Comparison of ENCODE assay signal across 15 cellular contexts in genomic region chr3:294096-294495, GRCh38.
A peak's percentile ranks its signal among the peaks of the same experiment; 100 is the strongest.
DNase-seq lines count a peak whose midpoint lies in the region; ATAC-seq and TF ChIP-seq lines count a peak whose summit lies in the region.
"Had no signal": no experiment of that assay in that cellular context is flagged by ENCODE, and none has a peak within 500 bp of the region (broad histone marks: within the 10 kb centered on the region; RNA-seq: fewer than 3 reads in every experiment).

No MANE protein-coding gene starts in this region.

- no peaks in the 10 kb centered on the region for H3K9me3 ChIP-seq in CD8-positive, alpha-beta T cell (ENCODE audit: low read length)
- H3K9me3 ChIP-seq: BLaER1 treated with 17β-estradiol and CSF1 and Interleukin-3, amounts not matched to agents 10 nM and 100 nM; HAP-1 had no signal

- CTCF ChIA-PET in activated CD8-positive, alpha-beta T cell treated with anti-CD3 and anti-CD28 coated beads for 36 hours (lab: Charles Lee), result no interaction called here
- CTCF ChIA-PET in CD8-positive, alpha-beta T cell (lab: Charles Lee), result no interaction called here

- H3K4me1 Mint-ChIP-seq in activated CD8-positive, alpha-beta T cell treated with anti-CD3 and anti-CD28 coated beads for 36 hours (ENCODE audit: low read depth), result no peaks in the 10 kb centered on the region
- no peaks in the 10 kb centered on the region for H3K4me1 Mint-ChIP-seq in CD8-positive, alpha-beta T cell (ENCODE audit: low read depth)

- intact Hi-C loops in activated CD8-positive, alpha-beta T cell treated with anti-CD3 and anti-CD28 coated beads for 36 hours (cut with micrococcal nuclease), result no loop called here
- intact Hi-C loops in CD8-positive, alpha-beta T cell (cut with DNase I, micrococcal nuclease), result no loop called here

- peak; percentile 39 for DNase-seq in NCI-H748 (lab: John Stamatoyannopoulos, UW; ENCODE audit: unreplicated experiment)
- no peak for DNase-seq in NCI-H748 treated with DMSO at 0.1 percent for 48 hours (lab: John Stamatoyannopoulos, UW)
- peak; percentile 82 for DNase-seq in NCI-H2029 treated with DMSO at 0.1 percent for 48 hours (lab: John Stamatoyannopoulos, UW)
- DNase-seq in activated CD8-positive, alpha-beta T cell treated with anti-CD3 and anti-CD28 coated beads for 36 hours, result no peak
- no peak for DNase-seq in NOMO-1 treated with DMSO at 0.1 percent for 48 hours (lab: John Stamatoyannopoulos, UW; ENCODE audit: unreplicated experiment)
- DNase-seq in CD8-positive, alpha-beta T cell, result no peak
- DNase-seq in NCI-H1417 (lab: John Stamatoyannopoulos, UW), result no peak
- DNase-seq: NCI-H1436, NCI-H2107, NCI-H345, NCI-H774 had no signal

- no peak overlapping the region for H3K4me3 Mint-ChIP-seq in activated CD8-positive, alpha-beta T cell treated with anti-CD3 and anti-CD28 coated beads for 36 hours
- H3K4me3 Mint-ChIP-seq in CD8-positive, alpha-beta T cell, result no peak overlapping the region

- POLR2A ChIA-PET in activated CD8-positive, alpha-beta T cell treated with anti-CD3 and anti-CD28 coated beads for 36 hours (lab: Charles Lee), result no interaction called here
- POLR2A ChIA-PET in CD8-positive, alpha-beta T cell (lab: Charles Lee), result no interaction called here

- H3K4me1 ChIP-seq in CD8-positive, alpha-beta T cell (ENCODE audit: insufficient read depth, low read length), result no peaks in the 10 kb centered on the region
- H3K4me1 ChIP-seq: HAP-1 had no signal

- no peaks in the 10 kb centered on the region for H3K27me3 Mint-ChIP-seq in activated CD8-positive, alpha-beta T cell treated with anti-CD3 and anti-CD28 coated beads for 36 hours
- no peaks in the 10 kb centered on the region for H3K27me3 Mint-ChIP-seq in CD8-positive, alpha-beta T cell (ENCODE audit: low read depth)

- ATAC-seq in esophagus mucosa, result peak; percentile 93
- no peak for ATAC-seq in activated CD8-positive, alpha-beta T cell treated with anti-CD3 and anti-CD28 coated beads for 36 hours
- ATAC-seq in CD8-positive, alpha-beta T cell, result no peak
- ATAC-seq: Right ventricle myocardium inferior had no signal

- H3K27me3 ChIP-seq in CD8-positive, alpha-beta T cell (ENCODE audit: insufficient read depth, low read length), result no peaks in the 10 kb centered on the region
- H3K27me3 ChIP-seq: BLaER1 treated with 17β-estradiol and CSF1 and Interleukin-3, amounts not matched to agents 10 nM and 100 nM had no signal

- no peak overlapping the region for H3K4me3 ChIP-seq in CD8-positive, alpha-beta T cell (ENCODE audit: low read depth, low read length)
- H3K4me3 ChIP-seq: BLaER1 treated with 17β-estradiol and CSF1 and Interleukin-3, amounts not matched to agents 10 nM and 100 nM; HAP-1 had no signal

- H3K36me3 ChIP-seq in CD8-positive, alpha-beta T cell (ENCODE audit: insufficient read depth, low read length), result no peaks in the 10 kb centered on the region
- H3K36me3 ChIP-seq: BLaER1 treated with 17β-estradiol and CSF1 and Interleukin-3, amounts not matched to agents 10 nM and 100 nM; HAP-1 had no signal

- TF ChIP-seq CTCF in activated CD8-positive, alpha-beta T cell treated with anti-CD3 and anti-CD28 coated beads for 36 hours (IDR thresholded peaks at IDR 0.05), result no peak
- no peak for TF ChIP-seq CTCF in CD8-positive, alpha-beta T cell (IDR thresholded peaks at IDR 0.05)

- no peak overlapping the region for H3K27ac Mint-ChIP-seq in activated CD8-positive, alpha-beta T cell treated with anti-CD3 and anti-CD28 coated beads for 36 hours
- no peak overlapping the region for H3K27ac Mint-ChIP-seq in CD8-positive, alpha-beta T cell

- H3K36me3 Mint-ChIP-seq in activated CD8-positive, alpha-beta T cell treated with anti-CD3 and anti-CD28 coated beads for 36 hours (ENCODE audit: low read depth), result no peaks in the 10 kb centered on the region
- no peaks in the 10 kb centered on the region for H3K36me3 Mint-ChIP-seq in CD8-positive, alpha-beta T cell

- no peak overlapping the region for H3K27ac ChIP-seq in CD8-positive, alpha-beta T cell (ENCODE audit: low read depth, low read length)
- H3K27ac ChIP-seq: BLaER1 treated with 17β-estradiol and CSF1 and Interleukin-3, amounts not matched to agents 10 nM and 100 nM had no signal

- peaks cover 1% of the 10 kb centered on the region for H3K9me3 Mint-ChIP-seq in activated CD8-positive, alpha-beta T cell treated with anti-CD3 and anti-CD28 coated beads for 36 hours
- peaks cover 3% of the 10 kb centered on the region for H3K9me3 Mint-ChIP-seq in CD8-positive, alpha-beta T cell

Comparison
In these comparisons a context has a peak if more than half of its experiments do, and no peak if none do; other contexts are left out.
1. DNase-seq: peak in NCI-H748 (single experiment) and NCI-H2029 treated with DMSO at 0.1 percent for 48 hours (single experiment); none in NCI-H748 treated with DMSO at 0.1 percent for 48 hours (single experiment), activated CD8-positive, alpha-beta T cell treated with anti-CD3 and anti-CD28 coated beads for 36 hours (single experiment), NOMO-1 treated with DMSO at 0.1 percent for 48 hours (single experiment), CD8-positive, alpha-beta T cell (0 of 7) and NCI-H1417 (0 of 3).